ENCODE assay signal across 8 cellular contexts in genomic region chr5:63837437-63837836, GRCh38.
"Had no signal": no experiment of that assay in that cellular context is flagged by ENCODE, and none has a peak within 500 bp of the region (broad histone marks: within the 10 kb centered on the region; RNA-seq: fewer than 3 reads in every experiment).

No MANE protein-coding gene starts in this region.

- H3K27ac Mint-ChIP-seq: IgD-negative memory B cell had no signal

- ATAC-seq: HepG2, K562 had no signal

- H3K9ac ChIP-seq: KMS-11 had no signal

- DNase-seq: IMR-90, KBM-7, KG1 had no signal

- H3K4me3 Mint-ChIP-seq: IgD-negative memory B cell had no signal

- H3K36me3 Mint-ChIP-seq: IgD-negative memory B cell had no signal

- H3K4me2 ChIP-seq: KMS-11 had no signal

- H3K4me3 ChIP-seq: K562 had no signal

- H3K27ac ChIP-seq: HL-60, KMS-11 had no signal

- H3K4me1 Mint-ChIP-seq: IgD-negative memory B cell had no signal

- H3K27me3 Mint-ChIP-seq: IgD-negative memory B cell had no signal
